ENCODE assay signal across 10 cellular contexts in the genomic region with DNA sequence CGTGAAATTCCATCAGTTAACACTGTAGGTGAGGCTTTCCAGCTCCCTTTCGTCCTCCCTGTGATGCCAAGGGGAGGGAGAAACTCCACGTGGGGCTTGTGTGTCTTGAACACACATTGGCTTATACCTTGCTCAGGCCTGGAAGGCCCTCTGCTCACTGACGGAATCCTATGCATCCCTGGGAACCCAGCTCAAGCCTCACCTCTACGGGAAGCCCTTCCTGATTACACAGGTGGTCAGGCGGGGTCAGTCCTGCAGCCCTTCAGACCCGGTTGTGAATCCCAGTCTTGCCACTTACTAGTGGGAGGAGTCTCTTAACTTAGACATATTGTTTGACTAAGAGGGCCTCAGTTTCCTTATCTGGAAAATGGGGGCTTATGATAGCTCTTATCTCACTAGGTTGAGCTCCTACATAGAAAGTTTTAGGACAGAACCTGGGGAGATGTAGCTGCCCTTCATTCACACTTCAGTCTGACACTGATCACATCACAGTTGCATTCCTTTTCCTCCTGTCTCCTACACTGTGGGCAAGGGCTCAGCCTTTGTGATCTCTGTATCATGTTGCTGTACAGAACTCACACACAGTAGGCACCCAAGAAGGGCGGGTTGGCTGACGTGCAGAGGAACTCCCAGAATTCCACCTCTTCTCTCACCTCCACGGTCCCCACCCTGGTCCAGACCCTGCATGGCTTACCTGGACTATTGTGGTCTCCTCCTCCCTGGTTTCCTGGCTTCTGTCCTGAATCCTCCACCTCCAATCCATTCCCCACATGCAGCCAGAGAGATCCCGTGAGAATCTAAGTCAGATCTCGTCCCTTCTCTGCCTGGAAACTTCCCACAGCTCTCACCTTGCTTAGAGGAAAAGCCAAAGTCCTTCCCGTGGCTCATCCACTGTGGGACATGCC.
DNase-seq lines count a peak whose midpoint lies in the region; ATAC-seq and TF ChIP-seq lines count a peak whose summit lies in the region.
"Had no signal": no experiment of that assay in that cellular context is flagged by ENCODE, and none has a peak within 500 bp of the region (broad histone marks: within the 10 kb centered on the region; RNA-seq: fewer than 3 reads in every experiment).

No MANE protein-coding gene starts in this region.

- intact Hi-C loops in lower lobe of right lung (cut with DNase I), result no loop called here

- TF ChIP-seq CTCF in brain microvascular endothelial cell (IDR thresholded peaks at IDR 0.05; ENCODE audit: low read depth, low read length, missing control alignments) (no peak), lower lobe of right lung (IDR thresholded peaks at IDR 0.05) (no peak)

- no peak overlapping the region for H3K27ac ChIP-seq in HUES6 (ENCODE audit: low read depth, low read length)
- peak overlapping the region; percentile 71 for H3K27ac ChIP-seq in brain microvascular endothelial cell
- peak overlapping the region; percentile 89 for H3K27ac ChIP-seq in lower lobe of right lung
- H3K27ac ChIP-seq in subcutaneous abdominal adipose tissue (ENCODE audit: low read depth, low read length), result peak overlapping the region; percentile 6

- in situ Hi-C loops in brain microvascular endothelial cell (cut with HindIII; ENCODE audit: low pct_ligation_motif_present, low sequenced_read_pairs), result no loop called here

- peak overlapping the region; percentile 29; the same call in 1 of the 2 replicates for H3K4me3 ChIP-seq in HUES6 (ENCODE audit: low read depth, low read length)
- peak overlapping the region; percentile 35 for H3K4me3 ChIP-seq in brain microvascular endothelial cell (ENCODE audit: low read depth, low read length)
- H3K4me3 ChIP-seq in lower lobe of right lung, result peak overlapping the region; percentile 49
- no peak overlapping the region for H3K4me3 ChIP-seq in subcutaneous abdominal adipose tissue (ENCODE audit: low read depth in 1 of 5, low read length in 5 of 5)

- ATAC-seq in lower lobe of right lung, result no peak
- ATAC-seq in HG03378 (IDR thresholded peaks at IDR 0.05; ENCODE audit: unreplicated experiment), result no peak

- no peak for DNase-seq in brain microvascular endothelial cell
- DNase-seq in lower lobe of right lung, result peak; percentile 45
- DNase-seq in activated naive CD4-positive, alpha-beta T cell (lab: John Stamatoyannopoulos, UW), result no peak
- DNase-seq in NCI-H1417 treated with DMSO at 0.1 percent for 48 hours (lab: John Stamatoyannopoulos, UW), result no peak
- DNase-seq in activated naive CD4-positive, alpha-beta T cell treated with Interleukin-2 at 50 U/mL for 16 hours, result no peak
- DNase-seq: effector CD4-positive, alpha-beta T cell; NCI-H1048 had no signal

- H3K36me3 ChIP-seq in HUES6 (ENCODE audit: control insufficient read depth, insufficient read depth, low read length), result no peaks in the 10 kb centered on the region
- no peaks in the 10 kb centered on the region for H3K36me3 ChIP-seq in brain microvascular endothelial cell (replicated peaks)
- no peaks in the 10 kb centered on the region for H3K36me3 ChIP-seq in lower lobe of right lung
- no peaks in the 10 kb centered on the region for H3K36me3 ChIP-seq in subcutaneous abdominal adipose tissue (ENCODE audit: control insufficient read depth in 5 of 5, insufficient read depth in 5 of 5, low read length in 5 of 5)

- H3K9ac ChIP-seq in HUES6 (ENCODE audit: low read length) (peak overlapping the region; percentile 34), subcutaneous abdominal adipose tissue (ENCODE audit: low read length in 5 of 5) (peak overlapping the region in 1 of 5 donors; percentile 36)

- H3K27me3 ChIP-seq in HUES6 (ENCODE audit: control insufficient read depth, insufficient read depth, low read length) (no peaks in the 10 kb centered on the region), brain microvascular endothelial cell (replicated peaks) (no peaks in the 10 kb centered on the region), lower lobe of right lung (ENCODE audit: low read depth) (no peaks in the 10 kb centered on the region), subcutaneous abdominal adipose tissue (ENCODE audit: control insufficient read depth in 5 of 5, insufficient read depth in 4 of 5, low read length in 5 of 5) (peaks cover 0 to 4% (median 0%) of the 10 kb centered on the region in 5 donors)

- H3K9me3 ChIP-seq in HUES6 (ENCODE audit: control insufficient read depth, insufficient read depth, low read depth, low read length) (peaks cover 6% of the 10 kb centered on the region), lower lobe of right lung (no peaks in the 10 kb centered on the region), subcutaneous abdominal adipose tissue (ENCODE audit: control insufficient read depth in 5 of 5, low read length in 5 of 5) (no peaks in the 10 kb centered on the region)

- peaks cover 23% of the 10 kb centered on the region for H3K4me1 ChIP-seq in HUES6 (ENCODE audit: control insufficient read depth, insufficient read depth, low read length)
- peaks cover 38% of the 10 kb centered on the region for H3K4me1 ChIP-seq in lower lobe of right lung
- peaks cover 0 to 15% (median 13%) of the 10 kb centered on the region in 5 donors for H3K4me1 ChIP-seq in subcutaneous abdominal adipose tissue (ENCODE audit: control insufficient read depth in 5 of 5, insufficient read depth in 5 of 5, low read length in 5 of 5)

Comparison
In these comparisons a context has a peak if more than half of its experiments do, and no peak if none do; other contexts are left out.
1. H3K4me3 ChIP-seq: peak in HUES6 (single experiment), brain microvascular endothelial cell (single experiment) and lower lobe of right lung (single experiment); none in subcutaneous abdominal adipose tissue (0 of 5).